Comparison of ENCODE assay signal across 3 cellular contexts in genomic region chr1:51250729-51251128, GRCh38. TPM values are rescaled to one million over a fixed set of nuclear protein-coding genes. Genes with fewer than 3 reads are reported as not detected.
DNase-seq lines count a peak whose midpoint lies in the region; ATAC-seq, FAIRE-seq and TF ChIP-seq lines count a peak whose summit lies in the region.
"Not testable (repeated sequence)": the region's sequence is repeated elsewhere in the genome, so short reads cannot be mapped to it uniquely, and the experiment has no call there.

No MANE protein-coding gene starts in this region.

- not testable (repeated sequence) for H2BK5ac ChIP-seq in trophoblast cell (ENCODE audit: low read depth, low read length, poor library complexity)

- H3K36me3 ChIP-seq in K562 (ENCODE audit: control insufficient read depth, insufficient read depth, low read length); trophoblast cell (ENCODE audit: control insufficient read depth in 1 of 2, insufficient read depth in 2 of 2, low read length in 2 of 2): not testable (repeated sequence)

- not testable (repeated sequence) for H3K9me3 ChIP-seq in K562 (replicated peaks; ENCODE audit: control insufficient read depth, insufficient read depth, low read depth, low read length); trophoblast cell (ENCODE audit: insufficient read depth, low read depth, low read length)

- not testable (repeated sequence) for H3K9me1 ChIP-seq in K562 (ENCODE audit: control insufficient read depth, insufficient read depth, low read length)

- H3K79me1 ChIP-seq in trophoblast cell (ENCODE audit: low read length) = not testable (repeated sequence)

- CTCF ChIA-PET in K562 (lab: Yijun Ruan, JAX; ENCODE audit: low intra/inter-chr PET ratio) = not testable (repeated sequence)

- POLR2A ChIA-PET in K562 (lab: Yijun Ruan, JAX) = interaction anchor here (0.7 kb wide), 1 partner anchor 15 kb away, joined by 5 read pairs; the partner anchor contains the start of gene RNF11

- peaks cover 24% of the 10 kb centered on the region for H3K4me1 Mint-ChIP-seq in progenitor cell of endocrine pancreas (ENCODE audit: low read depth)

- not testable (repeated sequence) for TF ChIP-seq CTCF in K562 (IDR thresholded peaks at IDR 0.05 in 2 of 3, conservative IDR thresholded peaks at IDR 0.05 in 1 of 3; ENCODE audit: insufficient read depth in 2 of 3, low read depth in 1 of 3, low read length in 3 of 3); progenitor cell of endocrine pancreas (IDR thresholded peaks at IDR 0.05; ENCODE audit: unreplicated experiment)

- not testable (repeated sequence) for FAIRE-seq in K562 (lab: Jason Lieb, UNC)

- peak overlapping the region; percentile 45 for H3K18ac ChIP-seq in trophoblast cell (ENCODE audit: low read length)

- not testable (repeated sequence) for H4K12ac ChIP-seq in trophoblast cell (ENCODE audit: low read depth, low read length)

- H3K4me3 ChIP-seq in K562; trophoblast cell (ENCODE audit: low read depth, low read length): not testable (repeated sequence)

- H3K79me2 ChIP-seq in K562 (ENCODE audit: control insufficient read depth, insufficient read depth, low read length) = peaks cover 68% of the 10 kb centered on the region
- not testable (repeated sequence) for H3K79me2 ChIP-seq in trophoblast cell (ENCODE audit: control insufficient read depth, insufficient read depth, low read length, poor library complexity)

- not testable (repeated sequence) for H2AFZ ChIP-seq in K562 (ENCODE audit: low read depth, low read length); trophoblast cell (ENCODE audit: insufficient read depth, low read length, poor library complexity)

- H4K8ac ChIP-seq in trophoblast cell (ENCODE audit: low read depth, low read length) = not testable (repeated sequence)

- peaks cover 6 to 12% of the 10 kb centered on the region in 2 experiments; a peak in 3 of 5 replicates for H3K4me1 ChIP-seq in K562 (replicated peaks in 1 of 2; ENCODE audit: control insufficient read depth in 2 of 2, insufficient read depth in 2 of 2, low read length in 2 of 2)
- H3K4me1 ChIP-seq in trophoblast cell (ENCODE audit: control insufficient read depth in 1 of 2, insufficient read depth in 2 of 2, low read length in 2 of 2) = not testable (repeated sequence)

- H3K4ac ChIP-seq in trophoblast cell (ENCODE audit: low read depth, low read length) = peak overlapping the region; percentile 91

- 98% methylated on average over 13 of the region's 14 CpGs for WGBS in K562 (ENCODE audit: insufficient coverage, low coverage, missing lambda C conversion rate)
- no CpG with 5 or more reads among the region's 14 CpGs for WGBS in trophoblast cell (ENCODE audit: extremely low coverage, insufficient coverage, insufficient read length)

- ATAC-seq in K562 = not testable (repeated sequence)

- not testable (repeated sequence) for H4K91ac ChIP-seq in trophoblast cell (ENCODE audit: low read depth, low read length)

- not testable (repeated sequence) for H2AK5ac ChIP-seq in trophoblast cell (ENCODE audit: low read length)

- not testable (repeated sequence) for H3K9ac ChIP-seq in K562 (ENCODE audit: insufficient read depth in 1 of 2, low read depth in 2 of 2, low read length in 2 of 2); trophoblast cell (ENCODE audit: low read length)

- peaks cover 18% of the 10 kb centered on the region; the same call in 1 of the 2 replicates for H4K20me1 ChIP-seq in K562 (replicated peaks; ENCODE audit: control insufficient read depth, insufficient read depth, low read length)

- in situ Hi-C loops in K562 (cut with MboI) = not testable (repeated sequence)

- H3K27ac Mint-ChIP-seq in progenitor cell of endocrine pancreas = peak overlapping the region; percentile 37

- TF ChIP-seq POLR2A in K562 (conservative IDR thresholded peaks at IDR 0.05) = not testable (repeated sequence)

- BruUV-seq in K562 (replicated peaks; lab: Mats Ljungman, UMichigan) = not testable (repeated sequence)

- intact Hi-C loops in K562 (cut with micrococcal nuclease) = not testable (repeated sequence)

- not testable (repeated sequence) for H3K27me3 ChIP-seq in K562 (ENCODE audit: control insufficient read depth in 2 of 2, insufficient read depth in 2 of 2, low read length in 2 of 2); trophoblast cell (ENCODE audit: insufficient read depth, low read length)

- H3K4me3 Mint-ChIP-seq in progenitor cell of endocrine pancreas (ENCODE audit: low read depth) = not testable (repeated sequence)

- H3K14ac ChIP-seq in trophoblast cell (ENCODE audit: low read length) = not testable (repeated sequence)

- H3K23ac ChIP-seq in trophoblast cell (ENCODE audit: low read length) = not testable (repeated sequence)

- H2BK12ac ChIP-seq in trophoblast cell (ENCODE audit: low read length) = not testable (repeated sequence)

- not testable (repeated sequence) for H3K27me3 Mint-ChIP-seq in progenitor cell of endocrine pancreas

- H2BK120ac ChIP-seq in trophoblast cell (ENCODE audit: insufficient read depth, low read length, poor library complexity) = not testable (repeated sequence)

- not testable (repeated sequence) for H3K27ac ChIP-seq in K562 (ENCODE audit: extremely low read depth, low read depth, low read length); trophoblast cell (ENCODE audit: low read depth, low read length)

- H3K36me3 Mint-ChIP-seq in progenitor cell of endocrine pancreas (ENCODE audit: insufficient read depth) = not testable (repeated sequence)

- H3K4me2 ChIP-seq in K562 (ENCODE audit: insufficient read depth, low read length); trophoblast cell (ENCODE audit: low read length): not testable (repeated sequence)

- not testable (repeated sequence) for TF ChIP-seq RAD21 in K562 (CRISPR knock-in tag; conservative IDR thresholded peaks at IDR 0.05 in 1 of 2, IDR thresholded peaks at IDR 0.05 in 1 of 2)

- not testable (repeated sequence) for TF ChIP-seq EP300 in K562 (IDR thresholded peaks at IDR 0.05; ENCODE audit: low read length)

- not testable (repeated sequence) for H3K9me3 Mint-ChIP-seq in progenitor cell of endocrine pancreas (ENCODE audit: low read depth)

- DNase-seq in K562 (ENCODE audit: extremely low read depth in 1 of 4, low spot score in 3 of 4); trophoblast cell; progenitor cell of endocrine pancreas (ENCODE audit: low spot score, unreplicated experiment): not testable (repeated sequence)

TF ChIP-seq in K562, 482 proteins besides CTCF, POLR2A, EP300 and RAD21:
- peak; percentile 23; the same call in 1 of the 2 replicates for TF ChIP-seq RBFOX2 (IDR thresholded peaks at IDR 0.05; ENCODE audit: low read depth, low read length)

RNA-seq across cellular contexts. Expression of gene RNF11, which starts 14.7 kb away (rescaled TPM):
- total RNA-seq in K562 (2011; cell fraction: chromatin; rRNA removed; ENCODE audit: low replicate concordance) = 16.1 and 30.6 TPM in 2 replicates
- 7.5 and 10.5 TPM in 2 replicates for total RNA-seq in K562 (2011; cell fraction: nucleolus; rRNA removed)
- total RNA-seq in K562 (2011; cell fraction: nucleoplasm; rRNA removed) = 14.1 and 21.9 TPM in 2 replicates
- total RNA-seq in K562 (2014; rRNA removed) (24.7 and 37.3 TPM in 2 replicates), K562 (2014; rRNA removed; fragmentation: Illumina TruSeq; extraction: Trizol) (29.5 and 30.1 TPM in 2 replicates), K562 (2015; rRNA removed; fragmentation: Illumina TruSeq; extraction: Trizol) (20.3 and 20.6 TPM in 2 replicates), K562 (2021) (19.9 and 23.1 TPM in 2 replicates), progenitor cell of endocrine pancreas (67.5 and 74.5 TPM in 2 replicates)
- polyA plus RNA-seq in K562 (2011; rRNA removed) (23.1 and 34.3 TPM in 2 replicates), K562 (2014; fragmentation: Illumina TruSeq; extraction: Trizol) (25.8 and 27.2 TPM in 2 replicates), K562 (2014; fragmentation: Nextera tagmentation; extraction: Ambion mirVana) (1 to 10 TPM; 5.7 to 6.1 TPM), K562 (2014; rRNA removed) (22.1 and 22.2 TPM in 2 replicates)
- polyA plus RNA-seq in K562 (2011; cell fraction: cytosol; rRNA removed) = 22.7 and 34.7 TPM in 2 replicates
- 19.5 and 25.7 TPM in 2 replicates for polyA plus RNA-seq in K562 (2011; cell fraction: nucleus; rRNA removed)
- 18.4 and 29.0 TPM in 2 replicates for polyA plus RNA-seq in K562 (2012)
- polyA minus RNA-seq in K562 (2011; rRNA and poly(A)+ RNA removed) = 61.8 and 65.2 TPM in 2 replicates
- 19.0 and 20.3 TPM in 2 replicates for polyA minus RNA-seq in K562 (2011; cell fraction: cytosol; rRNA and poly(A)+ RNA removed)
- 3.5 and 11.7 TPM in 2 replicates for polyA minus RNA-seq in K562 (2011; cell fraction: nucleus; rRNA and poly(A)+ RNA removed)
- polyA plus RNA-seq in trophoblast cell (2013) = 142 and 155 TPM in 2 replicates
